ENCODE assay signal across 1 cellular context in the genomic region with DNA sequence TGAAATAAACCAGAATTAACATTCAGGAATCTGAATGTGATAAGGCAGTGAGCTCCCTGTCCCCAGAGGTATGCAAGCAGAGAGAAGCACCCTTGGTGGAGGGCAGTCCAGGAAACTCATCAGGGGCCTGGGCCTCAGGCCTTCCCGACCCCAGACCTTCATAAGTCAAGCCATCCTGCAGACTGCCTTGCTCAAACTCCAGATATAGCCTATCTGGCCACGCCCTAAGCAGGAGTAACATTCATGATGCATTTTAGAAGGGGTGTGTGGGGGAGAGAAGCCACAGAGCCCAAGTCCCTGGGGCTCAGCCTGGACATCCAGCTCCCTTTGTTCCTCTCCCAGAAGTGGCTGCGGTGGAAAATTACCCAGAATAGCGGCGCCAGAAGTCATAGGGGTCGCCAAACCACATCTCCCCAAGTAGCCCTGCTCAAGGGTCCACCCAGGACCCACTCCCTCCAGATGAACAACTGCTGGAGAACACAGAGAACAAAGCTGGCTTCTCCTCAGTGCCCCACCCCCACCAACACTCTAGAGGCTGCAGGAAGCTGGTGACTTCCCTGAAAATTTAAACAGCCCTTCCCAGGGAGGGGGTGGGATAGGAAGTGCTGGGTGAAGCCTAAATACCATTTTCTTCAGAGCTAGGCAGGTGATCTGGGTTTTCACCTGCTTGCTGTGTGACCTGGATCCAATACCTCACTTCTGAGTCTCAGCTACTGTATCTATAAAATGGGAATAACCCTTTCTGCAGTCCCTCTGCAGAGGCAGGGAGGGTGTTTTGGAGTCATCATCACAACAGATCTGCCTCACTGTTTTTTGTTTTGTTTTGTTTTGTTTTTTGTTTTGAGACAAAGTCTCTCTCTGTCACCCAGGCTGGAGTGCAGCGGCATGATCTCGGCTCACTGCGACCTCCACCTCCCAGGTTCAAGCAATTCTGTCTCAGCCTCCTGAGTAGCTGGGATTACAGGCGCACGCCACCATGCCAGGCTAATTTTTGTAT.
A peak's percentile ranks its signal among the peaks of the same experiment; 100 is the strongest.
TF ChIP-seq lines count a peak whose summit lies in the region.

No MANE protein-coding gene starts in this region.

TF ChIP-seq in HepG2, 621 proteins besides CTCF, POLR2A, EP300 and RAD21 (continued from another document):
- TF ChIP-seq, protein P1, sequence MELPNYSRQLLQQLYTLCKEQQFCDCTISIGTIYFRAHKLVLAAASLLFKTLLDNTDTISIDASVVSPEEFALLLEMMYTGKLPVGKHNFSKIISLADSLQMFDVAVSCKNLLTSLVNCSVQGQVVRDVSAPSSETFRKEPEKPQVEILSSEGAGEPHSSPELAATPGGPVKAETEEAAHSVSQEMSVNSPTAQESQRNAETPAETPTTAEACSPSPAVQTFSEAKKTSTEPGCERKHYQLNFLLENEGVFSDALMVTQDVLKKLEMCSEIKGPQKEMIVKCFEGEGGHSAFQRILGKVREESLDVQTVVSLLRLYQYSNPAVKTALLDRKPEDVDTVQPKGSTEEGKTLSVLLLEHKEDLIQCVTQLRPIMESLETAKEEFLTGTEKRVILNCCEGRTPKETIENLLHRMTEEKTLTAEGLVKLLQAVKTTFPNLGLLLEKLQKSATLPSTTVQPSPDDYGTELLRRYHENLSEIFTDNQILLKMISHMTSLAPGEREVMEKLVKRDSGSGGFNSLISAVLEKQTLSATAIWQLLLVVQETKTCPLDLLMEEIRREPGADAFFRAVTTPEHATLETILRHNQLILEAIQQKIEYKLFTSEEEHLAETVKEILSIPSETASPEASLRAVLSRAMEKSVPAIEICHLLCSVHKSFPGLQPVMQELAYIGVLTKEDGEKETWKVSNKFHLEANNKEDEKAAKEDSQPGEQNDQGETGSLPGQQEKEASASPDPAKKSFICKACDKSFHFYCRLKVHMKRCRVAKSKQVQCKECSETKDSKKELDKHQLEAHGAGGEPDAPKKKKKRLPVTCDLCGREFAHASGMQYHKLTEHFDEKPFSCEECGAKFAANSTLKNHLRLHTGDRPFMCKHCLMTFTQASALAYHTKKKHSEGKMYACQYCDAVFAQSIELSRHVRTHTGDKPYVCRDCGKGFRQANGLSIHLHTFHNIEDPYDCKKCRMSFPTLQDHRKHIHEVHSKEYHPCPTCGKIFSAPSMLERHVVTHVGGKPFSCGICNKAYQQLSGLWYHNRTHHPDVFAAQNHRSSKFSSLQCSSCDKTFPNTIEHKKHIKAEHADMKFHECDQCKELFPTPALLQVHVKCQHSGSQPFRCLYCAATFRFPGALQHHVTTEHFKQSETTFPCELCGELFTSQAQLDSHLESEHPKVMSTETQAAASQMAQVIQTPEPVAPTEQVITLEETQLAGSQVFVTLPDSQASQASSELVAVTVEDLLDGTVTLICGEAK (IDR thresholded peaks at IDR 0.05): no peak
- TF ChIP-seq, protein P1 (CRISPR knock-in tag; IDR thresholded peaks at IDR 0.05): no peak
- TF ChIP-seq ZNF792 (CRISPR knock-in tag; IDR thresholded peaks at IDR 0.05) (no peak), MBD4 (IDR thresholded peaks at IDR 0.05; ENCODE audit: borderline replicate concordance, low read length) (no peak), ZNF3 (CRISPR knock-in tag; IDR thresholded peaks at IDR 0.05) (no peak), LCORL (IDR thresholded peaks at IDR 0.05) (no peak), LCORL (CRISPR knock-in tag; IDR thresholded peaks at IDR 0.05) (0 out of 2 replicates have a peak, but pooled peaks have one; percentile 15), PLRG1 (conservative IDR thresholded peaks at IDR 0.05) (no peak), FOXO1 (CRISPR knock-in tag; IDR thresholded peaks at IDR 0.05) (no peak), SP1 (IDR thresholded peaks at IDR 0.05) (no peak), SP1 (CRISPR knock-in tag; IDR thresholded peaks at IDR 0.05) (no peak), SMYD3 (CRISPR knock-in tag; IDR thresholded peaks at IDR 0.05) (0 out of 2 replicates have a peak, but pooled peaks have one; percentile 42), ZFP36 (IDR thresholded peaks at IDR 0.05; ENCODE audit: borderline replicate concordance, low read depth, low read length, partially characterized antibody) (peak; percentile 9)
- TF ChIP-seq, protein P2, sequence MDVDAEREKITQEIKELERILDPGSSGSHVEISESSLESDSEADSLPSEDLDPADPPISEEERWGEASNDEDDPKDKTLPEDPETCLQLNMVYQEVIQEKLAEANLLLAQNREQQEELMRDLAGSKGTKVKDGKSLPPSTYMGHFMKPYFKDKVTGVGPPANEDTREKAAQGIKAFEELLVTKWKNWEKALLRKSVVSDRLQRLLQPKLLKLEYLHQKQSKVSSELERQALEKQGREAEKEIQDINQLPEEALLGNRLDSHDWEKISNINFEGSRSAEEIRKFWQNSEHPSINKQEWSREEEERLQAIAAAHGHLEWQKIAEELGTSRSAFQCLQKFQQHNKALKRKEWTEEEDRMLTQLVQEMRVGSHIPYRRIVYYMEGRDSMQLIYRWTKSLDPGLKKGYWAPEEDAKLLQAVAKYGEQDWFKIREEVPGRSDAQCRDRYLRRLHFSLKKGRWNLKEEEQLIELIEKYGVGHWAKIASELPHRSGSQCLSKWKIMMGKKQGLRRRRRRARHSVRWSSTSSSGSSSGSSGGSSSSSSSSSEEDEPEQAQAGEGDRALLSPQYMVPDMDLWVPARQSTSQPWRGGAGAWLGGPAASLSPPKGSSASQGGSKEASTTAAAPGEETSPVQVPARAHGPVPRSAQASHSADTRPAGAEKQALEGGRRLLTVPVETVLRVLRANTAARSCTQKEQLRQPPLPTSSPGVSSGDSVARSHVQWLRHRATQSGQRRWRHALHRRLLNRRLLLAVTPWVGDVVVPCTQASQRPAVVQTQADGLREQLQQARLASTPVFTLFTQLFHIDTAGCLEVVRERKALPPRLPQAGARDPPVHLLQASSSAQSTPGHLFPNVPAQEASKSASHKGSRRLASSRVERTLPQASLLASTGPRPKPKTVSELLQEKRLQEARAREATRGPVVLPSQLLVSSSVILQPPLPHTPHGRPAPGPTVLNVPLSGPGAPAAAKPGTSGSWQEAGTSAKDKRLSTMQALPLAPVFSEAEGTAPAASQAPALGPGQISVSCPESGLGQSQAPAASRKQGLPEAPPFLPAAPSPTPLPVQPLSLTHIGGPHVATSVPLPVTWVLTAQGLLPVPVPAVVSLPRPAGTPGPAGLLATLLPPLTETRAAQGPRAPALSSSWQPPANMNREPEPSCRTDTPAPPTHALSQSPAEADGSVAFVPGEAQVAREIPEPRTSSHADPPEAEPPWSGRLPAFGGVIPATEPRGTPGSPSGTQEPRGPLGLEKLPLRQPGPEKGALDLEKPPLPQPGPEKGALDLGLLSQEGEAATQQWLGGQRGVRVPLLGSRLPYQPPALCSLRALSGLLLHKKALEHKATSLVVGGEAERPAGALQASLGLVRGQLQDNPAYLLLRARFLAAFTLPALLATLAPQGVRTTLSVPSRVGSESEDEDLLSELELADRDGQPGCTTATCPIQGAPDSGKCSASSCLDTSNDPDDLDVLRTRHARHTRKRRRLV (CRISPR knock-in tag; IDR thresholded peaks at IDR 0.05): peak; percentile 29; the same call in 1 of the 2 replicates
- TF ChIP-seq, protein P3, sequence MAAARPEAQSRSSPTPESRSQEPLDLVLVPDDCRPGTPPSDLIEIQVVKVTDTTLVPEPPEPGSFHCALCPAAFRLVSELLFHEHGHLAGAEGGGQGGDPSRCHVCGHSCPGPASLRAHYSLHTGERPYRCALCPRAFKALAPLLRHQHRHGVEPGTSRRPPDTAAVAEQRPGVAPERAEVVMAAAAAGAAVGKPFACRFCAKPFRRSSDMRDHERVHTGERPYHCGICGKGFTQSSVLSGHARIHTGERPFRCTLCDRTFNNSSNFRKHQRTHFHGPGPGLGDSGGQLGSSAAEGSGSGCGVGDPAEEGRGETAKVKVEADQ (CRISPR knock-in tag; IDR thresholded peaks at IDR 0.05; ENCODE audit: borderline replicate concordance): no peak
- TF ChIP-seq, protein P4, sequence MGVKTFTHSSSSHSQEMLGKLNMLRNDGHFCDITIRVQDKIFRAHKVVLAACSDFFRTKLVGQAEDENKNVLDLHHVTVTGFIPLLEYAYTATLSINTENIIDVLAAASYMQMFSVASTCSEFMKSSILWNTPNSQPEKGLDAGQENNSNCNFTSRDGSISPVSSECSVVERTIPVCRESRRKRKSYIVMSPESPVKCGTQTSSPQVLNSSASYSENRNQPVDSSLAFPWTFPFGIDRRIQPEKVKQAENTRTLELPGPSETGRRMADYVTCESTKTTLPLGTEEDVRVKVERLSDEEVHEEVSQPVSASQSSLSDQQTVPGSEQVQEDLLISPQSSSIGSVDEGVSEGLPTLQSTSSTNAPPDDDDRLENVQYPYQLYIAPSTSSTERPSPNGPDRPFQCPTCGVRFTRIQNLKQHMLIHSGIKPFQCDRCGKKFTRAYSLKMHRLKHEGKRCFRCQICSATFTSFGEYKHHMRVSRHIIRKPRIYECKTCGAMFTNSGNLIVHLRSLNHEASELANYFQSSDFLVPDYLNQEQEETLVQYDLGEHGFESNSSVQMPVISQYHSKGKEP (CRISPR knock-in tag; IDR thresholded peaks at IDR 0.05): no peak
- TF ChIP-seq, protein P5, sequence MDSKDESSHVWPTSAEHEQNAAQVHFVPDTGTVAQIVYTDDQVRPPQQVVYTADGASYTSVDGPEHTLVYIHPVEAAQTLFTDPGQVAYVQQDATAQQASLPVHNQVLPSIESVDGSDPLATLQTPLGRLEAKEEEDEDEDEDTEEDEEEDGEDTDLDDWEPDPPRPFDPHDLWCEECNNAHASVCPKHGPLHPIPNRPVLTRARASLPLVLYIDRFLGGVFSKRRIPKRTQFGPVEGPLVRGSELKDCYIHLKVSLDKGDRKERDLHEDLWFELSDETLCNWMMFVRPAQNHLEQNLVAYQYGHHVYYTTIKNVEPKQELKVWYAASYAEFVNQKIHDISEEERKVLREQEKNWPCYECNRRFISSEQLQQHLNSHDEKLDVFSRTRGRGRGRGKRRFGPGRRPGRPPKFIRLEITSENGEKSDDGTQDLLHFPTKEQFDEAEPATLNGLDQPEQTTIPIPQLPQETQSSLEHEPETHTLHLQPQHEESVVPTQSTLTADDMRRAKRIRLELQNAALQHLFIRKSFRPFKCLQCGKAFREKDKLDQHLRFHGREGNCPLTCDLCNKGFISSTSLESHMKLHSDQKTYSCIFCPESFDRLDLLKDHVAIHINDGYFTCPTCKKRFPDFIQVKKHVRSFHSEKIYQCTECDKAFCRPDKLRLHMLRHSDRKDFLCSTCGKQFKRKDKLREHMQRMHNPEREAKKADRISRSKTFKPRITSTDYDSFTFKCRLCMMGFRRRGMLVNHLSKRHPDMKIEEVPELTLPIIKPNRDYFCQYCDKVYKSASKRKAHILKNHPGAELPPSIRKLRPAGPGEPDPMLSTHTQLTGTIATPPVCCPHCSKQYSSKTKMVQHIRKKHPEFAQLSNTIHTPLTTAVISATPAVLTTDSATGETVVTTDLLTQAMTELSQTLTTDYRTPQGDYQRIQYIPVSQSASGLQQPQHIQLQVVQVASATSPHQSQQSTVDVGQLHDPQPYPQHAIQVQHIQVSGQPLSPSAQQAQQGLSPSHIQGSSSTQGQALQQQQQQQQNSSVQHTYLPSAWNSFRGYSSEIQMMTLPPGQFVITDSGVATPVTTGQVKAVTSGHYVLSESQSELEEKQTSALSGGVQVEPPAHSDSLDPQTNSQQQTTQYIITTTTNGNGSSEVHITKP (CRISPR knock-in tag; IDR thresholded peaks at IDR 0.05; ENCODE audit: low read depth): peak; percentile 27; the same call in 1 of the 2 replicates
TF ChIP-seq in HepG2: peak in this region for 50.
